ENCODE assay signal across 8 cellular contexts in genomic region chr12:108129017-108129812, GRCh38. TPM values are rescaled to one million over a fixed set of nuclear protein-coding genes. Genes with fewer than 3 reads are reported as not detected.
DNase-seq lines count a peak whose midpoint lies in the region; ATAC-seq and TF ChIP-seq lines count a peak whose summit lies in the region.

Gene WSCD2, plus strand, starts transcription at chr12:108129288. Its CDS starts 66,545 bp downstream, at chr12:108195833.

- intact Hi-C loops in A673 (cut with micrococcal nuclease; ENCODE audit: unreplicated experiment) (loop anchor here (10.0 kb wide), 1 partner anchor 326 kb away; no protein-coding TSS in a partner anchor), Panc1 (cut with micrococcal nuclease; ENCODE audit: unreplicated experiment) (no loop called here)

- DNase-seq in A673 (ENCODE audit: low spot score), result peak; percentile 69
- peak; percentile 76 for DNase-seq in H4 (ENCODE audit: low spot score)
- DNase-seq in Panc1 (ENCODE audit: low read depth, low spot score), result no peak
- peak; percentile 62 for DNase-seq in medulla oblongata (ENCODE audit: extremely low spot score)
- no peak for DNase-seq in thoracic aorta (ENCODE audit: low spot score)
- DNase-seq in activated CD4-positive, alpha-beta T cell treated with anti-CD3 and anti-CD28 coated beads, Interleukin-2, amount 50 U/mL, for 1 hour, result no peak

- ATAC-seq in Panc1 (peak; percentile 92), thoracic aorta (ENCODE audit: insufficient number of reproducible peaks, low FRiP score, low read depth) (no peak)
- ATAC-seq in activated CD4-positive, CD25-positive, alpha-beta regulatory T cell treated with anti-CD3 and anti-CD28 coated beads, Interleukin-2, amount 50 U/mL, for 24 hours, result no peak

- TF ChIP-seq CTCF in A673 (conservative IDR thresholded peaks at IDR 0.05; ENCODE audit: low read depth, low read length) (peak; percentile 23; the same call in 1 of the 2 replicates), Panc1 (IDR thresholded peaks at IDR 0.05) (peak; percentile 51), thoracic aorta (IDR thresholded peaks at IDR 0.05) (peak; percentile 35)

- H3K27ac ChIP-seq in A673 (ENCODE audit: low read depth, low read length, poor library complexity, severe bottlenecking), result no peak within 1 kb of the TSS
- H3K27ac ChIP-seq in Panc1 (ENCODE audit: low read length), result no peak within 1 kb of the TSS
- peak within 1 kb of the TSS in 1 of 2 donors; percentile 53 for H3K27ac ChIP-seq in thoracic aorta

- CTCF ChIA-PET in A673 (lab: Charles Lee) (interaction anchor here (0.6 kb wide), 2 partner anchors 79 to 724 kb away, joined by 3 to 5 read pairs; no protein-coding TSS in a partner anchor), Panc1 (lab: Charles Lee) (no interaction called here)

- H3K9me3 ChIP-seq in A673 (ENCODE audit: low read depth, low read length, poor library complexity, severe bottlenecking), result no peaks in the 10 kb centered on the region
- H3K9me3 ChIP-seq in Panc1 (ENCODE audit: control insufficient read depth, insufficient read depth, low read depth, low read length), result no peaks in the 10 kb centered on the region
- no peaks in the 10 kb centered on the region for H3K9me3 ChIP-seq in endocrine pancreas (ENCODE audit: control insufficient read depth, low read length)
- no peaks in the 10 kb centered on the region for H3K9me3 ChIP-seq in thoracic aorta

- no peaks in the 10 kb centered on the region for H3K4me1 ChIP-seq in A673 (ENCODE audit: insufficient read depth, low read length, poor library complexity, severe bottlenecking)
- H3K4me1 ChIP-seq in Panc1 (ENCODE audit: control insufficient read depth, insufficient read depth, low read length), result peaks cover 12% of the 10 kb centered on the region
- H3K4me1 ChIP-seq in endocrine pancreas (ENCODE audit: control insufficient read depth, insufficient read depth, low read length), result no peaks in the 10 kb centered on the region
- H3K4me1 ChIP-seq in thoracic aorta (ENCODE audit: control insufficient read depth in 1 of 2, low read depth in 2 of 2), result peaks cover 4 to 15% of the 10 kb centered on the region in 2 donors

- H3K27me3 ChIP-seq in A673 (replicated peaks; ENCODE audit: insufficient read depth, low read depth, low read length, poor library complexity), result peaks cover 94% of the 10 kb centered on the region
- peaks cover 34% of the 10 kb centered on the region for H3K27me3 ChIP-seq in Panc1 (ENCODE audit: control insufficient read depth, insufficient read depth, low read length)
- H3K27me3 ChIP-seq in endocrine pancreas (ENCODE audit: control insufficient read depth, insufficient read depth, low read length), result no peaks in the 10 kb centered on the region
- H3K27me3 ChIP-seq in thoracic aorta (replicated peaks; ENCODE audit: insufficient read depth), result peaks cover 6% of the 10 kb centered on the region

- BruUV-seq in A673 (replicated peaks; lab: Mats Ljungman, UMichigan), result no TSS peak
- no TSS peak for BruUV-seq in Panc1 (replicated peaks; lab: Mats Ljungman, UMichigan)

- H3K36me3 ChIP-seq in A673 (ENCODE audit: insufficient read depth, low read length, poor library complexity, severe bottlenecking), result no peaks in the 10 kb centered on the region
- no peaks in the 10 kb centered on the region; the same call in 1 of the 2 replicates for H3K36me3 ChIP-seq in Panc1 (ENCODE audit: control insufficient read depth, insufficient read depth, low read length)
- H3K36me3 ChIP-seq in endocrine pancreas (ENCODE audit: control insufficient read depth, insufficient read depth, low read length), result no peaks in the 10 kb centered on the region
- H3K36me3 ChIP-seq in thoracic aorta, result no peaks in the 10 kb centered on the region

- in situ Hi-C loops in Panc1 (cut with HindIII; ENCODE audit: low pct_unique_long_range_greater_than_20kb, low sequenced_read_pairs), result no loop called here

- H3K4me3 ChIP-seq in A673 (ENCODE audit: low read depth, low read length, poor library complexity, severe bottlenecking), result peak within 1 kb of the TSS; percentile 36
- peak within 1 kb of the TSS; percentile 36 to 52 for H3K4me3 ChIP-seq in Panc1 (ENCODE audit: low read depth in 2 of 2, low read length in 2 of 2)
- peak within 1 kb of the TSS; percentile 58 for H3K4me3 ChIP-seq in endocrine pancreas (ENCODE audit: control insufficient read depth, insufficient read depth, low read length)
- H3K4me3 ChIP-seq in thoracic aorta, result peak within 1 kb of the TSS; percentile 71

- POLR2A ChIA-PET in A673 (lab: Charles Lee; ENCODE audit: low non-redundant PET), result no interaction called here
- POLR2A ChIA-PET in Panc1 (lab: Charles Lee), result interaction anchor here (0.6 kb wide), 1 partner anchor 17 kb away, joined by 5 read pairs; no protein-coding TSS in a partner anchor

- H3K9ac ChIP-seq in endocrine pancreas (ENCODE audit: control insufficient read depth, insufficient read depth, low read length), result peak within 1 kb of the TSS; percentile 67

RNA-seq across cellular contexts. Expression of gene WSCD2, which starts in this region (rescaled TPM):
- total RNA-seq in A673 (2021), result not detected in 2 replicates
- total RNA-seq in H4 (2014; rRNA removed; shearing (Covaris generic)), result 2.7 and 3.2 TPM in 2 replicates
- 0.64 TPM for total RNA-seq in Panc1 (2021; ENCODE audit: unreplicated experiment)
- polyA plus RNA-seq in Panc1 (2012; ENCODE audit: insufficient read length), result 0.59 TPM
- total RNA-seq in thoracic aorta, result 1 to 10 TPM; 3.3 to 6.9 TPM

Comparison
In these comparisons a context has a peak if more than half of its experiments do, and no peak if none do; other contexts are left out.
1. Peak in DNase-seq and H3K4me3 ChIP-seq in A673; RNA of the gene not detected or under 1 TPM.
2. Peak in ATAC-seq and H3K4me3 ChIP-seq in Panc1; RNA of the gene not detected or under 1 TPM.
3. DNase-seq: peak in H4 (single experiment) and medulla oblongata (single experiment); none in Panc1 (single experiment), thoracic aorta (single experiment) and activated CD4-positive, alpha-beta T cell treated with anti-CD3 and anti-CD28 coated beads, Interleukin-2, amount 50 U/mL, for 1 hour (single experiment).
4. Peak in every context shown above with its lines, with median percentiles within 50 percentile points of each other: H3K4me3 ChIP-seq and CTCF ChIP-seq.